8 cellular contexts compared by ENCODE assay signal in the genomic region with DNA sequence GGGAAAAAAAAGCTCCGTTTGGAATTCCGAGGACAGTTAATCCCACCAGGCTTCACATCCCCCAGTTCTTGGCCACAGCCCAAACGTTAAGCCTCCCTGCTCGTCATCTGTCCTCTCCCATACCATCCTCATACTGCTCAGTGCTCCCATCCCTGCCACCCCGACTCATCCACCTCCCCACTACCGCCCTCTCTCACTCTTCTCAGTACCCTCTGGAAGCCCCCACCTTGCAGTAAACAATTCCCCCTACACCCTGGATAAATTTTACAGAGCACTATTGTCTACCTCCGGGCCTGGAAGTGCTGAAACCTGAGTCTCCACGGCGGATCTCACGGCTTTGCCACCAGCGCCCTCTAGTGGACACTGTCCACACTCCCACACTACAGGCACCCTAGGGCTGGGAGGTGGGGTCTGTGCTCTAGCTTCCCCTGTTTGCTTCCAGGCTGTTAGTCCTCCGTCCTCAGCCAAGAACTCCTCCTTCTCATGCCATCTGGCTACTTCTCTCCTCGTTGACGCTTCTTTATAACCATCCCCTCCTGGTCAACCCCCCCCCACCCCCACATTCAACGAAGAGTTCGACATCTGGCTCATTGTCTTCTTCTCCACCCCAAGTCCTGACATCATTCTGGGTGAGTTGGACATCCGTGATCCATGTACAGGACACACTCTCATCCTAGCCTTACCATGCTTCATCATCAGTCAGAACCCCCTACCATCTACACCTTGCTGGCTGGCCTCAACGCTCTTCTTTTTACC.
A peak's percentile ranks its signal among the peaks of the same experiment; 100 is the strongest.
DNase-seq lines count a peak whose midpoint lies in the region; ATAC-seq and TF ChIP-seq lines count a peak whose summit lies in the region.

No MANE protein-coding gene starts in this region.

- peak; percentile 76 for TF ChIP-seq CTCF in 22Rv1 (IDR thresholded peaks at IDR 0.05)

- no peak overlapping the region for H3K27ac ChIP-seq in 22Rv1

- ATAC-seq in GM18502 (IDR thresholded peaks at IDR 0.05; ENCODE audit: poor library complexity, unreplicated experiment), result peak; percentile 71
- peak; percentile 75 for ATAC-seq in HG03025 (IDR thresholded peaks at IDR 0.05; ENCODE audit: low FRiP score, unreplicated experiment)
- peak; percentile 78 to 87 for ATAC-seq in activated CD4-positive, CD25-positive, alpha-beta regulatory T cell treated with anti-CD3 and anti-CD28 coated beads, Interleukin-2, amount 50 U/mL, for 24 hours

- DNase-seq in NCI-H2227 (lab: John Stamatoyannopoulos, UW; ENCODE audit: unreplicated experiment) (peak; percentile 90), cerebellar cortex (ENCODE audit: low spot score) (peak; percentile 53), left kidney (ENCODE audit: low read depth, low spot score) (peak; percentile 89)
- DNase-seq in stimulated activated CD4-positive, alpha-beta T cell treated with anti-CD3 and anti-CD28 coated beads, Interleukin-4, amount 100 ng/mL, for 24 hours, result peak; percentile 70
